9 cellular contexts compared by ENCODE assay signal in genomic region chr1:159921700-159922498, GRCh38. TPM values are rescaled to one million over a fixed set of nuclear protein-coding genes. Genes with fewer than 3 reads are reported as not detected.
DNase-seq lines count a peak whose midpoint lies in the region; ATAC-seq and TF ChIP-seq lines count a peak whose summit lies in the region.
"Had no signal": no experiment of that assay in that cellular context is flagged by ENCODE, and none has a peak within 500 bp of the region (broad histone marks: within the 10 kb centered on the region; RNA-seq: fewer than 3 reads in every experiment).

No MANE protein-coding gene starts in this region.

- no peaks in the 10 kb centered on the region for H3K9me3 ChIP-seq in SK-N-SH
- no peaks in the 10 kb centered on the region for H3K9me3 ChIP-seq in stomach smooth muscle (ENCODE audit: control insufficient read depth in 2 of 2, low read length in 2 of 2)

- CTCF ChIA-PET in SK-N-SH (lab: Yijun Ruan, JAX): interaction anchor here (0.6 to 22.3 kb wide), 11 partner anchors 10 to 199 kb away, joined by 3 to 460 read pairs (median 3); no protein-coding TSS in a partner anchor

- peaks cover 25 to 35% of the 10 kb centered on the region in 2 experiments for H3K36me3 ChIP-seq in SK-N-SH (replicated peaks in 1 of 2; ENCODE audit: control insufficient read depth in 1 of 2, insufficient read depth in 2 of 2, low read length in 1 of 2)
- peaks cover 18 to 28% of the 10 kb centered on the region in 2 donors for H3K36me3 ChIP-seq in stomach smooth muscle (ENCODE audit: control insufficient read depth in 2 of 2, insufficient read depth in 2 of 2, low read length in 2 of 2)

- H3K9ac ChIP-seq in SK-N-SH (peak overlapping the region; percentile 100), stomach smooth muscle (ENCODE audit: low read length in 2 of 2) (peak overlapping the region; percentile 89 to 94)

- TF ChIP-seq RAD21 in SK-N-SH (IDR thresholded peaks at IDR 0.05; ENCODE audit: low read length): no peak

- WGBS in SK-N-SH (ENCODE audit: low lambda C conversion rate): 72% methylated on average over 17 of the region's 18 CpGs

- TF ChIP-seq CTCF in SK-N-SH (IDR thresholded peaks at IDR 0.05) (no peak), WI38 (IDR thresholded peaks at IDR 0.05; ENCODE audit: low read depth, low read length) (no peak)

- H3K4me2 ChIP-seq in SK-N-SH: peak overlapping the region; percentile 93

- peaks cover 84% of the 10 kb centered on the region for H3K79me2 ChIP-seq in SK-N-SH (ENCODE audit: insufficient read depth)

- POLR2A ChIA-PET in SK-N-SH (lab: Yijun Ruan, JAX): no interaction called here

- H3F3A ChIP-seq in SK-N-SH (replicated peaks; ENCODE audit: insufficient read depth): peaks cover 36% of the 10 kb centered on the region

- H2AFZ ChIP-seq in SK-N-SH (ENCODE audit: low read depth): no peak overlapping the region

- H3K4me1 ChIP-seq in SK-N-SH (ENCODE audit: control insufficient read depth in 1 of 2, insufficient read depth in 2 of 2, low read depth in 1 of 2, low read length in 1 of 2): peaks cover 35 to 42% of the 10 kb centered on the region in 2 experiments
- peaks cover 51% of the 10 kb centered on the region for H3K4me1 ChIP-seq in stomach smooth muscle (ENCODE audit: control insufficient read depth, insufficient read depth, low read length)

- no peaks in the 10 kb centered on the region for H3K9me2 ChIP-seq in SK-N-SH

- intact Hi-C loops in posterior vena cava (cut with DNase I): no loop called here

- TF ChIP-seq EP300 in SK-N-SH (IDR thresholded peaks at IDR 0.05; ENCODE audit: borderline replicate concordance in 1 of 2, low read depth in 1 of 2, low read length in 1 of 2): no peak

- H3K27ac ChIP-seq in SK-N-SH (ENCODE audit: low read depth in 2 of 2, low read length in 1 of 2): peak overlapping the region; percentile 73 to 97
- H3K27ac ChIP-seq in stomach smooth muscle (ENCODE audit: low read length): peak overlapping the region; percentile 91
- H3K27ac ChIP-seq: C4-2B had no signal

- H3K4me3 ChIP-seq in SK-N-SH (ENCODE audit: low read depth in 2 of 2, low read length in 1 of 2): peak overlapping the region; percentile 6 to 91; a peak in 3 of 4 replicates
- H3K4me3 ChIP-seq in WI38 (ENCODE audit: low read depth, low read length): peak overlapping the region; percentile 98
- H3K4me3 ChIP-seq in stomach smooth muscle (ENCODE audit: low read length in 2 of 2): peak overlapping the region; percentile 1 to 99

- no peak for ATAC-seq in SK-N-SH treated with all-trans-retinoic acid at 6 μM for 48 hours
- ATAC-seq in GM21390 (IDR thresholded peaks at IDR 0.05; ENCODE audit: unreplicated experiment): no peak

- peaks cover 58% of the 10 kb centered on the region for H4K20me1 ChIP-seq in SK-N-SH (ENCODE audit: insufficient read depth)

- no peaks in the 10 kb centered on the region for H3K27me3 ChIP-seq in SK-N-SH (ENCODE audit: insufficient read depth)
- H3K27me3 ChIP-seq in stomach smooth muscle (ENCODE audit: control insufficient read depth in 1 of 2, insufficient read depth in 2 of 2, low read length in 2 of 2): no peaks in the 10 kb centered on the region

- DNase-seq in SK-N-SH (peak; percentile 62), glomerular visceral epithelial cell (ENCODE audit: extremely low spot score) (peak; percentile 85), posterior vena cava (ENCODE audit: low spot score) (no peak), mesenteric fat pad (ENCODE audit: low spot score) (no peak)

TF ChIP-seq in SK-N-SH, 30 proteins besides CTCF, POLR2A, EP300 and RAD21:
- peak; percentile 20; the same call in 1 of the 2 replicates for TF ChIP-seq NFIC (IDR thresholded peaks at IDR 0.05; ENCODE audit: borderline replicate concordance)
- TF ChIP-seq, protein P1, sequence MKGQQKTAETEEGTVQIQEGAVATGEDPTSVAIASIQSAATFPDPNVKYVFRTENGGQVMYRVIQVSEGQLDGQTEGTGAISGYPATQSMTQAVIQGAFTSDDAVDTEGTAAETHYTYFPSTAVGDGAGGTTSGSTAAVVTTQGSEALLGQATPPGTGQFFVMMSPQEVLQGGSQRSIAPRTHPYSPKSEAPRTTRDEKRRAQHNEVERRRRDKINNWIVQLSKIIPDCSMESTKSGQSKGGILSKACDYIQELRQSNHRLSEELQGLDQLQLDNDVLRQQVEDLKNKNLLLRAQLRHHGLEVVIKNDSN (IDR thresholded peaks at IDR 0.05; ENCODE audit: borderline replicate concordance, low read depth): no peak

TF ChIP-seq in SK-N-SH treated with all-trans-retinoic acid at 6 μM for 48 hours, 23 proteins besides CTCF, POLR2A, EP300 and RAD21:
- TF ChIP-seq ESRRG (CRISPR knock-in tag; IDR thresholded peaks at IDR 0.05): no peak
- no peak for TF ChIP-seq ZNF70 (CRISPR knock-in tag; IDR thresholded peaks at IDR 0.05)
- TF ChIP-seq ARNTL (CRISPR knock-in tag; IDR thresholded peaks at IDR 0.05; ENCODE audit: borderline replicate concordance, low read depth): no peak
- no peak for TF ChIP-seq ZC3H10 (CRISPR knock-in tag; IDR thresholded peaks at IDR 0.05)
- TF ChIP-seq, protein P2, sequence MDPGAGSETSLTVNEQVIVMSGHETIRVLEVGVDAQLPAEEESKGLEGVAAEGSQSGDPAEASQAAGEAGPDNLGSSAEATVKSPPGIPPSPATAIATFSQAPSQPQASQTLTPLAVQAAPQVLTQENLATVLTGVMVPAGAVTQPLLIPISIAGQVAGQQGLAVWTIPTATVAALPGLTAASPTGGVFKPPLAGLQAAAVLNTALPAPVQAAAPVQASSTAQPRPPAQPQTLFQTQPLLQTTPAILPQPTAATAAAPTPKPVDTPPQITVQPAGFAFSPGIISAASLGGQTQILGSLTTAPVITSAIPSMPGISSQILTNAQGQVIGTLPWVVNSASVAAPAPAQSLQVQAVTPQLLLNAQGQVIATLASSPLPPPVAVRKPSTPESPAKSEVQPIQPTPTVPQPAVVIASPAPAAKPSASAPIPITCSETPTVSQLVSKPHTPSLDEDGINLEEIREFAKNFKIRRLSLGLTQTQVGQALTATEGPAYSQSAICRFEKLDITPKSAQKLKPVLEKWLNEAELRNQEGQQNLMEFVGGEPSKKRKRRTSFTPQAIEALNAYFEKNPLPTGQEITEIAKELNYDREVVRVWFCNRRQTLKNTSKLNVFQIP (CRISPR knock-in tag; IDR thresholded peaks at IDR 0.05; ENCODE audit: borderline replicate concordance, low read depth): no peak
- no peak for TF ChIP-seq BACH2 (CRISPR knock-in tag; IDR thresholded peaks at IDR 0.05; ENCODE audit: borderline replicate concordance)
- TF ChIP-seq ZFP30 (CRISPR knock-in tag; IDR thresholded peaks at IDR 0.05): no peak
- no peak for TF ChIP-seq CSDC2 (CRISPR knock-in tag; IDR thresholded peaks at IDR 0.05)
- no peak for TF ChIP-seq GLIS3 (CRISPR knock-in tag; IDR thresholded peaks at IDR 0.05)
- TF ChIP-seq TCF4 (CRISPR knock-in tag; IDR thresholded peaks at IDR 0.05; ENCODE audit: borderline replicate concordance): no peak
- no peak for TF ChIP-seq OSR1 (CRISPR knock-in tag; IDR thresholded peaks at IDR 0.05)
- no peak for TF ChIP-seq ISL1 (CRISPR knock-in tag; IDR thresholded peaks at IDR 0.05)
- no peak for TF ChIP-seq CREB5 (CRISPR knock-in tag; IDR thresholded peaks at IDR 0.05; ENCODE audit: low read depth)
- TF ChIP-seq TOX (CRISPR knock-in tag; IDR thresholded peaks at IDR 0.05; ENCODE audit: borderline replicate concordance): no peak
- no peak for TF ChIP-seq RARB (CRISPR knock-in tag; IDR thresholded peaks at IDR 0.05)
- TF ChIP-seq ZNF8 (CRISPR knock-in tag; IDR thresholded peaks at IDR 0.05): no peak

RNA-seq across cellular contexts. Expression of gene TAGLN2, which starts 3.4 kb away (rescaled TPM):
- polyA plus RNA-seq in SK-N-SH (2012; rRNA removed): 625 and 646 TPM in 2 replicates
- 361 and 510 TPM in 2 replicates for polyA plus RNA-seq in SK-N-SH (2012; cell fraction: cytosol; rRNA removed)
- polyA plus RNA-seq in SK-N-SH (2012; cell fraction: nucleus; rRNA removed): 304 and 445 TPM in 2 replicates
- total RNA-seq in posterior vena cava (100 to 1,000 TPM; 237 to 244 TPM), mesenteric fat pad (314 TPM)

RNA-seq across cellular contexts. Expression of gene CFAP45, which starts 21.9 kb away (rescaled TPM):
- polyA plus RNA-seq in SK-N-SH (2012; rRNA removed): 0.57 and 0.74 TPM in 2 replicates
- 0.51 and 0.66 TPM in 2 replicates for polyA plus RNA-seq in SK-N-SH (2012; cell fraction: cytosol; rRNA removed)
- 0.95 and 2.1 TPM in 2 replicates for polyA plus RNA-seq in SK-N-SH (2012; cell fraction: nucleus; rRNA removed)
- total RNA-seq in posterior vena cava (1 to 10 TPM; 1.2 to 2.2 TPM), mesenteric fat pad (0.64 TPM)

RNA-seq across cellular contexts. Expression of gene IGSF9, which starts 23.5 kb away (rescaled TPM):
- 0.86 and 2.4 TPM in 2 replicates for polyA plus RNA-seq in SK-N-SH (2012; rRNA removed)
- 0.62 and 1.3 TPM in 2 replicates for polyA plus RNA-seq in SK-N-SH (2012; cell fraction: cytosol; rRNA removed)
- polyA plus RNA-seq in SK-N-SH (2012; cell fraction: nucleus; rRNA removed): 6.9 and 10.8 TPM in 2 replicates
- under 1 TPM; 0.10 to 0.42 TPM for total RNA-seq in posterior vena cava
- 0.13 TPM for total RNA-seq in mesenteric fat pad

RNA-seq across cellular contexts. Expression of gene SLAMF9, which starts 32.1 kb away (rescaled TPM):
- polyA plus RNA-seq in SK-N-SH (2012; rRNA removed): 0.12 and 0.19 TPM in 2 replicates
- 0.08 and 0.18 TPM in 2 replicates for polyA plus RNA-seq in SK-N-SH (2012; cell fraction: cytosol; rRNA removed)
- 0.08 and 0.18 TPM in 2 replicates for polyA plus RNA-seq in SK-N-SH (2012; cell fraction: nucleus; rRNA removed)
- total RNA-seq in posterior vena cava (under 1 TPM in 1 of 2 donors, not detected in 1; 0.38 TPM), mesenteric fat pad (not detected)

RNA-seq across cellular contexts. Expression of gene VSIG8, which starts 59.4 kb away (rescaled TPM):
- not detected in 2 replicates for polyA plus RNA-seq in SK-N-SH (2012; rRNA removed)
- polyA plus RNA-seq in SK-N-SH (2012; cell fraction: cytosol; rRNA removed): 0.03 and 0.08 TPM in 2 replicates
- polyA plus RNA-seq in SK-N-SH (2012; cell fraction: nucleus; rRNA removed): 0.19 and 0.27 TPM in 2 replicates
- total RNA-seq in posterior vena cava (under 1 TPM in 1 of 2 donors, not detected in 1; 0.19 TPM), mesenteric fat pad (not detected)

Comparison
In these comparisons a context has a peak if more than half of its experiments do, and no peak if none do; other contexts are left out.
1. DNase-seq: peak in SK-N-SH (single experiment) and glomerular visceral epithelial cell (single experiment); none in posterior vena cava (single experiment) and mesenteric fat pad (single experiment).
2. Peak in every context shown above with its lines, with median percentiles within 50 percentile points of each other: H3K4me3 ChIP-seq.